ENCODE assay signal across 17 cellular contexts in the genomic region with DNA sequence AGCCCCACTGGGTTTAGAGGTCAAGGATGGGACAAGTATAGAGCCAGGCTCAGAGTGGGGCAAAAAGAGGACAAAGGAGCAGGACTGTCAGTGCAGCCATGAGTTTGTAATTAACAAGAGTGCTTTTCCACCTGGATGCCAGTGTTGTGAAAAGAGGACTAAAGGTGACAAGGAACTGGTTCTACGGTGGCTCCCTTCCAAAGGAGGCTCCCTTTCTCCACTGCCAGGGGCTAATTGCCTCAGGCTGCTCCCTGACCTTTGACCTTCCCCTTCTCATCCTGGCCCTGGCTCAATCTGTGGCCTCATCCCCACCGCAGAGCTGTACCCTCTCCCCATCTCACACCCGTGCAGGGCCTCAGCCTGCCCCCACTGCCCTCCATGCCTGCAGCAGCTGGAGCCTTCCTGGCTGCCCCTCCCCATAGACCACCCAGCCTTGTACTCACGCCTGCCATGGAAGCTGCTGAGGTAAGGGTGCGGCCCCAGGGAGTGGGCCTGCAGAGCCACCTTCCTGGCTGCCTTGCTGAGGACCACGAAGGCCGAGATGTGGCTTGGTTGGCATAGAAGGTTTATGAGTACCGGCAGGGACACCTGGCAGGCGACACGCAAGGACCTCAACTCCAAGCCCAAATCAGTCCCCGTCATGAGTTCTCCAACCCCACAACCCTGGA.
"Had no signal": no experiment of that assay in that cellular context is flagged by ENCODE, and none has a peak within 500 bp of the region (broad histone marks: within the 10 kb centered on the region; RNA-seq: fewer than 3 reads in every experiment).

No MANE protein-coding gene starts in this region.

- H3K27me3 ChIP-seq: ascending aorta, gastrocnemius medialis, heart right ventricle, tibial nerve had no signal

- H3K4me1 Mint-ChIP-seq: activated CD4-positive, alpha-beta T cell treated with anti-CD3 and anti-CD28 coated beads, Interleukin-2, amount 10 ng/mL, durations not matched to agents 24 days and 14 days; mesothelial cell of epicardium had no signal

- H3K36me3 ChIP-seq: ascending aorta, gastrocnemius medialis, heart right ventricle, tibial nerve had no signal

- H3K4me1 ChIP-seq: ascending aorta, gastrocnemius medialis, heart right ventricle, psoas muscle, tibial nerve had no signal

- H3K4me3 Mint-ChIP-seq: activated CD4-positive, alpha-beta T cell treated with anti-CD3 and anti-CD28 coated beads, Interleukin-2, amount 10 ng/mL, durations not matched to agents 24 days and 14 days; activated CD8-positive, alpha-beta T cell treated with anti-CD3 and anti-CD28 coated beads for 36 hours; activated T-cell treated with anti-CD3 and anti-CD28 coated beads, Interleukin-2, amount 50 U/mL, for 4 hours; mesothelial cell of epicardium; stimulated activated naive CD8-positive, alpha-beta T cell treated with anti-CD3 and anti-CD28 coated beads, Interleukin-15, Interleukin-2, amounts not matched to agents 100 ng/mL and 50 ng/mL, for 24 hours had no signal

- H3K27ac ChIP-seq: ascending aorta, gastrocnemius medialis, heart right ventricle, psoas muscle, tibial nerve had no signal

- H3K4me3 ChIP-seq: ascending aorta, gastrocnemius medialis, heart right ventricle, lung, psoas muscle, tibial nerve had no signal

- H3K9me3 Mint-ChIP-seq: activated CD8-positive, alpha-beta T cell treated with anti-CD3 and anti-CD28 coated beads for 36 hours; mesothelial cell of epicardium had no signal

- H3K27me3 Mint-ChIP-seq: activated CD4-positive, alpha-beta T cell treated with anti-CD3 and anti-CD28 coated beads, Interleukin-2, amount 10 ng/mL, durations not matched to agents 24 days and 14 days; activated CD8-positive, alpha-beta T cell treated with anti-CD3 and anti-CD28 coated beads for 36 hours; stimulated activated naive CD8-positive, alpha-beta T cell treated with anti-CD3 and anti-CD28 coated beads, Interleukin-15, Interleukin-2, amounts not matched to agents 100 ng/mL and 50 ng/mL, for 24 hours had no signal

- H3K27ac Mint-ChIP-seq: activated CD4-positive, alpha-beta T cell treated with anti-CD3 and anti-CD28 coated beads, Interleukin-2, amount 10 ng/mL, durations not matched to agents 24 days and 14 days; activated CD8-positive, alpha-beta T cell treated with anti-CD3 and anti-CD28 coated beads for 36 hours; mesothelial cell of epicardium; stimulated activated naive CD8-positive, alpha-beta T cell treated with anti-CD3 and anti-CD28 coated beads, Interleukin-15, Interleukin-2, amounts not matched to agents 100 ng/mL and 50 ng/mL, for 24 hours had no signal

- DNase-seq: activated CD4-positive, alpha-beta T cell treated with anti-CD3 and anti-CD28 coated beads, Interleukin-2, amount 10 ng/mL, durations not matched to agents 24 days and 14 days; activated CD8-positive, alpha-beta memory T cell treated with anti-CD3 and anti-CD28 coated beads, Interleukin-2, amount 50 U/mL, for 4 hours; activated CD8-positive, alpha-beta T cell treated with anti-CD3 and anti-CD28 coated beads for 36 hours; activated naive CD4-positive, alpha-beta T cell treated with anti-CD3 and anti-CD28 coated beads, Interleukin-2, amount 50 U/mL, for 16 hours; activated T-cell treated with anti-CD3 and anti-CD28 coated beads, Interleukin-2, amount 50 U/mL, for 4 hours; cortex of kidney; erythroblast; gastrocnemius medialis; heart right ventricle; psoas muscle; right cardiac atrium; T1000 had no signal

- H3K36me3 Mint-ChIP-seq: mesothelial cell of epicardium had no signal

- H3K9me3 ChIP-seq: ascending aorta, gastrocnemius medialis, heart right ventricle, psoas muscle, tibial nerve had no signal
